Comparison of ENCODE assay signal across 8 cellular contexts in the genomic region with DNA sequence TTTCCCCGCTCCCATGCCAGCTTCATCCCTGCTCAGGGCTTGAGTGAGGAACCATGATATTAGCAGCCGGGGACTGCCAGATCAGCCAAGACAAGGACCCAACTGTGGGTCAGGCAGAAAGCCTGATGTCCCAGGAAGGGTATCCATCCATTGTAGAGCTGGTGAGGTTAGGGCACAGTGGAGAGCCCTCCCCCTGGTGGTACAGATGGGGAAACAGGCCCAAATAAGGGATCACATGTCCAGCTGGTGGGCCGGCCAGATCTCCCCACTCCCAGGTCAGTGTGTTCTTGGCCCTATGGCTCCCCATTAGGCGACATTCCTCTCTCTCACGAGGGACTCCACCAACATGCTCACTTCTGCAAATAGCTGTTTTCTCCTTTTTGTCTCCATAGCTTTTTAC. TPM values are rescaled to one million over a fixed set of nuclear protein-coding genes. Genes with fewer than 3 reads are reported as not detected.
DNase-seq lines count a peak whose midpoint lies in the region; ATAC-seq and TF ChIP-seq lines count a peak whose summit lies in the region.
"Had no signal": no experiment of that assay in that cellular context is flagged by ENCODE, and none has a peak within 500 bp of the region (broad histone marks: within the 10 kb centered on the region; RNA-seq: fewer than 3 reads in every experiment).

No MANE protein-coding gene starts in this region.

- DNase-seq in GM13977 (ENCODE audit: low spot score), result peak; percentile 69
- peak; percentile 52 for DNase-seq in MG63
- peak; percentile 64 for DNase-seq in dermis blood vessel endothelial cell
- no peak for DNase-seq in psoas muscle
- DNase-seq in NCI-H2171 treated with DMSO at 0.1 percent for 48 hours (lab: John Stamatoyannopoulos, UW), result no peak
- DNase-seq: activated CD4-positive, alpha-beta T cell treated with anti-CD3 and anti-CD28 coated beads, Interleukin-2, amount 10 ng/mL, durations not matched to agents 24 days and 14 days had no signal

- TF ChIP-seq CTCF in GM13977 (IDR thresholded peaks at IDR 0.05; ENCODE audit: extremely low read depth, insufficient read depth, missing control alignments), result peak; percentile 50
- peak; percentile 11 for TF ChIP-seq CTCF in psoas muscle (IDR thresholded peaks at IDR 0.05)

- in situ Hi-C loops in GM13977 (cut with MboI; ENCODE audit: low pct_unique_long_range_greater_than_20kb, low sequenced_read_pairs, unreplicated experiment), result no loop called here

- no peaks in the 10 kb centered on the region for H3K36me3 ChIP-seq in MG63
- no peaks in the 10 kb centered on the region for H3K36me3 ChIP-seq in psoas muscle (ENCODE audit: insufficient read depth in 1 of 2, low read depth in 1 of 2)

- intact Hi-C loops in psoas muscle (cut with DNase I), result no loop called here

- H3K4me3 ChIP-seq in MG63 (no peak overlapping the region), psoas muscle (no peak overlapping the region)

- H3K27me3 ChIP-seq in MG63 (no peaks in the 10 kb centered on the region), psoas muscle (ENCODE audit: insufficient read depth in 3 of 3, low read length in 2 of 3) (no peaks in the 10 kb centered on the region)

- ATAC-seq in psoas muscle (no peak), HG03135 (IDR thresholded peaks at IDR 0.05; ENCODE audit: unreplicated experiment) (no peak), GM21576 (IDR thresholded peaks at IDR 0.05; ENCODE audit: unreplicated experiment) (no peak)

- H3K27ac ChIP-seq in psoas muscle, result no peak overlapping the region

- H3K4me1 ChIP-seq in psoas muscle, result peaks cover 14% of the 10 kb centered on the region

- H3K9me3 ChIP-seq in MG63 (0 out of 2 replicates have a peak, but pooled peaks cover 2% of the 10 kb centered on the region), psoas muscle (no peaks in the 10 kb centered on the region)

- 75 to 79% (median 76%) methylated on average over 5 of the region's 5 CpGs for WGBS in psoas muscle, 3 donors

RNA-seq across cellular contexts. Expression of a gene that starts 9.0 kb away (rescaled TPM):
- total RNA-seq in MG63 (2014; rRNA removed; shearing (Covaris generic); ENCODE audit: low replicate concordance), result 0.07 TPM in 1 of 2 replicates, not detected in the other
- total RNA-seq in dermis blood vessel endothelial cell, result not detected in 2 replicates
- not detected for total RNA-seq in psoas muscle
- polyA plus RNA-seq in psoas muscle, result under 1 TPM in 2 of 3 donors, not detected in 1; 0.06 to 0.08 TPM
- total RNA-seq: activated CD4-positive, alpha-beta T cell treated with anti-CD3 and anti-CD28 coated beads, Interleukin-2, amount 10 ng/mL, durations not matched to agents 24 days and 14 days had no signal

RNA-seq across cellular contexts. Expression of a gene that starts 14.3 kb away (rescaled TPM):
- total RNA-seq in MG63 (2014; rRNA removed; shearing (Covaris generic); ENCODE audit: low replicate concordance), result not detected in 2 replicates
- total RNA-seq in dermis blood vessel endothelial cell, result not detected in 2 replicates
- not detected for total RNA-seq in psoas muscle
- polyA plus RNA-seq in psoas muscle, result not detected
- total RNA-seq: activated CD4-positive, alpha-beta T cell treated with anti-CD3 and anti-CD28 coated beads, Interleukin-2, amount 10 ng/mL, durations not matched to agents 24 days and 14 days had no signal

RNA-seq across cellular contexts. Expression of a gene that starts 19.9 kb away (rescaled TPM):
- total RNA-seq in MG63 (2014; rRNA removed; shearing (Covaris generic); ENCODE audit: low replicate concordance), result 6.1 and 10.4 TPM in 2 replicates
- 9.9 and 17.0 TPM in 2 replicates for total RNA-seq in dermis blood vessel endothelial cell
- 10 to 100 TPM; 34.0 to 56.0 (median 39.1) TPM for total RNA-seq in psoas muscle
- polyA plus RNA-seq in psoas muscle, result 10 to 100 TPM; 14.6 to 19.9 (median 19.2) TPM

Comparison
In these comparisons a context has a peak if more than half of its experiments do, and no peak if none do; other contexts are left out.
1. DNase-seq: peak in GM13977 (single experiment), MG63 (single experiment) and dermis blood vessel endothelial cell (single experiment); none in psoas muscle (0 of 2) and NCI-H2171 treated with DMSO at 0.1 percent for 48 hours (single experiment).